Comparison of ENCODE assay signal across 14 cellular contexts in genomic region chr4:69056921-69057562, GRCh38. TPM values are rescaled to one million over a fixed set of nuclear protein-coding genes. Genes with fewer than 3 reads are reported as not detected.
DNase-seq lines count a peak whose midpoint lies in the region; ATAC-seq, FAIRE-seq and TF ChIP-seq lines count a peak whose summit lies in the region.
"Had no signal": no experiment of that assay in that cellular context is flagged by ENCODE, and none has a peak within 500 bp of the region (broad histone marks: within the 10 kb centered on the region; RNA-seq: fewer than 3 reads in every experiment).

No MANE protein-coding gene starts in this region.

- WGBS in SK-N-SH (ENCODE audit: low lambda C conversion rate), result 36% methylated on average over 4 of the region's 4 CpGs
- 2% methylated on average over 4 of the region's 4 CpGs for WGBS in K562 (ENCODE audit: insufficient coverage, low coverage, missing lambda C conversion rate)
- WGBS in liver, result 31% methylated on average over 4 of the region's 4 CpGs

- CTCF ChIA-PET in SK-N-SH (lab: Yijun Ruan, JAX) (no interaction called here), K562 (lab: Yijun Ruan, JAX; ENCODE audit: low intra/inter-chr PET ratio) (no interaction called here)

- no peak for TF ChIP-seq POLR2A in K562 (conservative IDR thresholded peaks at IDR 0.05)

- H3K4me1 ChIP-seq in SK-N-SH (ENCODE audit: control insufficient read depth in 1 of 2, insufficient read depth in 2 of 2, low read depth in 1 of 2, low read length in 1 of 2) (no peaks in the 10 kb centered on the region), K562 (replicated peaks in 1 of 2; ENCODE audit: control insufficient read depth in 2 of 2, insufficient read depth in 2 of 2, low read length in 2 of 2) (no peaks in the 10 kb centered on the region), liver (ENCODE audit: control insufficient read depth in 4 of 4, insufficient read depth in 4 of 4, low read length in 3 of 4) (peaks cover 0 to 41% (median 18%) of the 10 kb centered on the region in 4 donors)
- H3K4me1 ChIP-seq: testis had no signal

- H3K9me2 ChIP-seq in SK-N-SH, result no peaks in the 10 kb centered on the region

- POLR2A ChIA-PET in SK-N-SH (lab: Yijun Ruan, JAX) (no interaction called here), K562 (lab: Yijun Ruan, JAX) (no interaction called here)

- H3K9me1 ChIP-seq in K562 (ENCODE audit: control insufficient read depth, insufficient read depth, low read length), result no peaks in the 10 kb centered on the region

- no TSS peak for BruUV-seq in K562 (replicated peaks; lab: Mats Ljungman, UMichigan)

- TF ChIP-seq EP300 in SK-N-SH (IDR thresholded peaks at IDR 0.05; ENCODE audit: borderline replicate concordance in 1 of 2, low read depth in 1 of 2, low read length in 1 of 2) (no peak), K562 (IDR thresholded peaks at IDR 0.05; ENCODE audit: low read length) (no peak)

- H4K20me1 ChIP-seq in SK-N-SH (ENCODE audit: insufficient read depth) (no peaks in the 10 kb centered on the region), K562 (replicated peaks; ENCODE audit: control insufficient read depth, insufficient read depth, low read length) (no peaks in the 10 kb centered on the region)

- H3K27ac ChIP-seq in SK-N-SH (ENCODE audit: low read depth in 2 of 2, low read length in 1 of 2) (no peak overlapping the region), K562 (ENCODE audit: extremely low read depth, low read depth, low read length) (no peak overlapping the region), liver (ENCODE audit: low read depth in 1 of 2, low read length in 2 of 2) (peak overlapping the region; percentile 92 to 93)
- H3K27ac ChIP-seq: 22Rv1, testis had no signal

- H2AFZ ChIP-seq in SK-N-SH (ENCODE audit: low read depth) (no peak overlapping the region), K562 (ENCODE audit: low read depth, low read length) (no peak overlapping the region)

- no peak for TF ChIP-seq RAD21 in SK-N-SH (IDR thresholded peaks at IDR 0.05; ENCODE audit: low read length)
- no peak for TF ChIP-seq RAD21 in K562 (CRISPR knock-in tag; conservative IDR thresholded peaks at IDR 0.05 in 1 of 2, IDR thresholded peaks at IDR 0.05 in 1 of 2)
- no peak for TF ChIP-seq RAD21 in liver (IDR thresholded peaks at IDR 0.05)

- H3K36me3 ChIP-seq in SK-N-SH (replicated peaks in 1 of 2; ENCODE audit: control insufficient read depth in 1 of 2, insufficient read depth in 2 of 2, low read length in 1 of 2), result no peaks in the 10 kb centered on the region
- H3K36me3 ChIP-seq in K562 (ENCODE audit: control insufficient read depth, insufficient read depth, low read length), result no peaks in the 10 kb centered on the region
- no peaks in the 10 kb centered on the region for H3K36me3 ChIP-seq in liver (ENCODE audit: control insufficient read depth in 4 of 4, insufficient read depth in 3 of 4, low read depth in 1 of 4, low read length in 3 of 4)

- ATAC-seq in SK-N-SH treated with all-trans-retinoic acid at 6 μM for 48 hours, result no peak
- no peak for ATAC-seq in K562
- ATAC-seq: natural killer cell had no signal

- H3K27me3 ChIP-seq in SK-N-SH (ENCODE audit: insufficient read depth) (no peaks in the 10 kb centered on the region; the same call in 1 of the 2 replicates), K562 (ENCODE audit: control insufficient read depth in 2 of 2, insufficient read depth in 2 of 2, low read length in 2 of 2) (no peaks in the 10 kb centered on the region), liver (ENCODE audit: control insufficient read depth in 4 of 4, insufficient read depth in 4 of 4, low read length in 3 of 4) (no peaks in the 10 kb centered on the region)
- H3K27me3 ChIP-seq: testis had no signal

- H3F3A ChIP-seq in SK-N-SH (replicated peaks; ENCODE audit: insufficient read depth), result no peaks in the 10 kb centered on the region

- FAIRE-seq in K562 (lab: Jason Lieb, UNC), result no peak
- FAIRE-seq: colon had no signal

- H3K9ac ChIP-seq in SK-N-SH (no peak overlapping the region), K562 (ENCODE audit: insufficient read depth in 1 of 2, low read depth in 2 of 2, low read length in 2 of 2) (no peak overlapping the region), liver (ENCODE audit: low read depth in 1 of 2, low read length in 2 of 2) (peak overlapping the region; percentile 89 to 95)

- peak overlapping the region; percentile 66 for H3K4me2 ChIP-seq in SK-N-SH
- no peak overlapping the region for H3K4me2 ChIP-seq in K562 (ENCODE audit: insufficient read depth, low read length)

- in situ Hi-C loops in K562 (cut with MboI), result no loop called here

- intact Hi-C loops in K562 (cut with micrococcal nuclease), result no loop called here

- TF ChIP-seq CTCF in SK-N-SH (IDR thresholded peaks at IDR 0.05), result no peak
- TF ChIP-seq CTCF in K562 (IDR thresholded peaks at IDR 0.05 in 2 of 3, conservative IDR thresholded peaks at IDR 0.05 in 1 of 3; ENCODE audit: insufficient read depth in 2 of 3, low read depth in 1 of 3, low read length in 3 of 3), result no peak
- TF ChIP-seq CTCF in liver (IDR thresholded peaks at IDR 0.05; ENCODE audit: low read depth, low read length, missing input control), result no peak

- H3K9me3 ChIP-seq in SK-N-SH (no peaks in the 10 kb centered on the region), K562 (replicated peaks; ENCODE audit: control insufficient read depth, insufficient read depth, low read depth, low read length) (no peaks in the 10 kb centered on the region), liver (ENCODE audit: control insufficient read depth in 4 of 4, low read length in 3 of 4) (no peaks in the 10 kb centered on the region)
- H3K9me3 ChIP-seq: testis had no signal

- H3K4me3 ChIP-seq in SK-N-SH (ENCODE audit: low read depth in 2 of 2, low read length in 1 of 2) (no peak overlapping the region), K562 (no peak overlapping the region), liver (ENCODE audit: low read depth in 1 of 3, low read length in 3 of 3) (peak overlapping the region; percentile 39 to 61 (median 60))
- H3K4me3 ChIP-seq: testis had no signal

- H3K79me2 ChIP-seq in SK-N-SH (ENCODE audit: insufficient read depth) (no peaks in the 10 kb centered on the region), K562 (ENCODE audit: control insufficient read depth, insufficient read depth, low read length) (no peaks in the 10 kb centered on the region)

- DNase-seq in SK-N-SH, result no peak
- no peak for DNase-seq in K562 (ENCODE audit: extremely low read depth in 1 of 4, low spot score in 3 of 4)
- DNase-seq in DMS153 (lab: John Stamatoyannopoulos, UW), result no peak
- no peak for DNase-seq in NCI-H146 (lab: John Stamatoyannopoulos, UW)
- DNase-seq in mucosa of gallbladder (ENCODE audit: low spot score), result no peak
- no peak for DNase-seq in HuH-7 (ENCODE audit: low spot score)
- DNase-seq: activated B cell treated with CpG ODN at 0.5 μM for 24 hours; activated naive CD8-positive, alpha-beta T cell treated with anti-CD3 and anti-CD28 coated beads for 36 hours; natural killer cell; testis had no signal

TF ChIP-seq in SK-N-SH, 30 proteins besides CTCF, POLR2A, EP300 and RAD21:
- TF ChIP-seq SMC3 (IDR thresholded peaks at IDR 0.05; ENCODE audit: low read depth, low read length) (no peak), MXI1 (IDR thresholded peaks at IDR 0.05; ENCODE audit: low read depth, low read length) (no peak), ELF1 (IDR thresholded peaks at IDR 0.05) (no peak), TEAD4 (IDR thresholded peaks at IDR 0.05; ENCODE audit: borderline replicate concordance, insufficient read depth) (no peak)

TF ChIP-seq in SK-N-SH treated with all-trans-retinoic acid at 6 μM for 48 hours, 23 proteins besides CTCF, POLR2A, EP300 and RAD21 (continues in another document):
- no peak for TF ChIP-seq ESRRG (CRISPR knock-in tag; IDR thresholded peaks at IDR 0.05)
- TF ChIP-seq RARB (CRISPR knock-in tag; IDR thresholded peaks at IDR 0.05), result no peak
- TF ChIP-seq ZC3H10 (CRISPR knock-in tag; IDR thresholded peaks at IDR 0.05), result no peak

TF ChIP-seq in K562, 482 proteins besides CTCF, POLR2A, EP300 and RAD21 (continues in another document):
- TF ChIP-seq CEBPG (CRISPR knock-in tag; IDR thresholded peaks at IDR 0.05), result no peak
- TF ChIP-seq CEBPG (tag; conservative IDR thresholded peaks at IDR 0.05 in 1 of 2, IDR thresholded peaks at IDR 0.05 in 1 of 2), result no peak
- no peak for TF ChIP-seq EZH2 (IDR thresholded peaks at IDR 0.05; ENCODE audit: borderline replicate concordance, low read depth, low read length)
- no peak for TF ChIP-seq FOXJ3 (CRISPR knock-in tag; IDR thresholded peaks at IDR 0.05)
- TF ChIP-seq MAFG (tag; conservative IDR thresholded peaks at IDR 0.05), result 0 out of 2 replicates have a peak, but pooled peaks have one; percentile 29

TF ChIP-seq in liver, 16 proteins besides CTCF, POLR2A, EP300 and RAD21 (continues in another document):
- TF ChIP-seq MAX (IDR thresholded peaks at IDR 0.05) (no peak), HNF4A (conservative IDR thresholded peaks at IDR 0.05) (no peak), FOXA1 (IDR thresholded peaks at IDR 0.05) (no peak), HNF4G (IDR thresholded peaks at IDR 0.05) (no peak), FOXA2 (IDR thresholded peaks at IDR 0.05) (no peak)

RNA-seq across cellular contexts. Expression of gene UGT2B7, which starts 39.2 kb away (rescaled TPM):
- polyA plus RNA-seq in SK-N-SH (2012; rRNA removed), result not detected in 2 replicates
- not detected in 2 replicates for polyA plus RNA-seq in SK-N-SH (2012; cell fraction: cytosol; rRNA removed)
- not detected in 2 replicates for polyA plus RNA-seq in SK-N-SH (2012; cell fraction: nucleus; rRNA removed)
- total RNA-seq in K562 (2011; cell fraction: chromatin; rRNA removed; ENCODE audit: low replicate concordance), result not detected in 2 replicates
- not detected in 2 replicates for total RNA-seq in K562 (2011; cell fraction: nucleolus; rRNA removed)
- not detected in 2 replicates for total RNA-seq in K562 (2011; cell fraction: nucleoplasm; rRNA removed)
- total RNA-seq in K562 (2014; rRNA removed), result not detected in 2 replicates
- 0.18 TPM in 1 of 2 replicates, not detected in the other for total RNA-seq in K562 (2014; rRNA removed; fragmentation: Illumina TruSeq; extraction: Trizol)
- not detected in 2 replicates for total RNA-seq in K562 (2015; rRNA removed; fragmentation: Illumina TruSeq; extraction: Trizol)
- total RNA-seq in K562 (2021), result 0.13 TPM in 1 of 2 replicates, not detected in the other
- 0.04 TPM in 1 of 2 replicates, not detected in the other for polyA plus RNA-seq in K562 (2011; rRNA removed)
- not detected in 2 replicates for polyA plus RNA-seq in K562 (2011; cell fraction: cytosol; rRNA removed)
- not detected in 2 replicates for polyA plus RNA-seq in K562 (2011; cell fraction: nucleus; rRNA removed)
- polyA plus RNA-seq in K562 (2012), result 0.18 and 0.21 TPM in 2 replicates
- polyA plus RNA-seq in K562 (2014; fragmentation: Illumina TruSeq; extraction: Trizol), result 0.19 TPM in 1 of 2 replicates, not detected in the other
- polyA plus RNA-seq in K562 (2014; fragmentation: Nextera tagmentation; extraction: Ambion mirVana), result under 1 TPM in 1 of 2 experiments, not detected in 1; 0.15 TPM
- polyA plus RNA-seq in K562 (2014; rRNA removed), result not detected in 2 replicates
- polyA minus RNA-seq in K562 (2011; rRNA and poly(A)+ RNA removed), result not detected in 2 replicates
- polyA minus RNA-seq in K562 (2011; cell fraction: cytosol; rRNA and poly(A)+ RNA removed), result not detected in 2 replicates
- not detected in 2 replicates for polyA minus RNA-seq in K562 (2011; cell fraction: nucleus; rRNA and poly(A)+ RNA removed)
- 100 to 1,000 TPM in 1 of 2 donors, 1 to 10 TPM in 1; 5.9 to 185 TPM for total RNA-seq in liver
- polyA plus RNA-seq in liver, result 100 to 1,000 TPM; 143 to 198 TPM
- total RNA-seq in mucosa of gallbladder, result 13.9 TPM
- total RNA-seq: activated B cell treated with CpG ODN at 0.5 μM for 24 hours; activated naive CD8-positive, alpha-beta T cell treated with anti-CD3 and anti-CD28 coated beads for 36 hours; natural killer cell had no signal

Comparison
In these comparisons a context has a peak if more than half of its experiments do, and no peak if none do; other contexts are left out.
1. H3K27ac ChIP-seq: peak in liver (2 of 2); none in SK-N-SH (0 of 2) and K562 (single experiment).
2. H3K4me3 ChIP-seq: peak in liver (3 of 3); none in SK-N-SH (0 of 2) and K562 (single experiment).
3. H3K9ac ChIP-seq: peak in liver (2 of 2); none in SK-N-SH (single experiment) and K562 (0 of 2).
4. RNA of gene UGT2B7, which starts 39.2 kb away (total RNA-seq): 5.9 to 185 TPM in liver and 13.9 TPM in mucosa of gallbladder (single experiment); 0.13 to 0.18 TPM in K562; every median in the first group is over 4 times any median in the second.